Comparison of ENCODE assay signal across 15 cellular contexts in the genomic region with DNA sequence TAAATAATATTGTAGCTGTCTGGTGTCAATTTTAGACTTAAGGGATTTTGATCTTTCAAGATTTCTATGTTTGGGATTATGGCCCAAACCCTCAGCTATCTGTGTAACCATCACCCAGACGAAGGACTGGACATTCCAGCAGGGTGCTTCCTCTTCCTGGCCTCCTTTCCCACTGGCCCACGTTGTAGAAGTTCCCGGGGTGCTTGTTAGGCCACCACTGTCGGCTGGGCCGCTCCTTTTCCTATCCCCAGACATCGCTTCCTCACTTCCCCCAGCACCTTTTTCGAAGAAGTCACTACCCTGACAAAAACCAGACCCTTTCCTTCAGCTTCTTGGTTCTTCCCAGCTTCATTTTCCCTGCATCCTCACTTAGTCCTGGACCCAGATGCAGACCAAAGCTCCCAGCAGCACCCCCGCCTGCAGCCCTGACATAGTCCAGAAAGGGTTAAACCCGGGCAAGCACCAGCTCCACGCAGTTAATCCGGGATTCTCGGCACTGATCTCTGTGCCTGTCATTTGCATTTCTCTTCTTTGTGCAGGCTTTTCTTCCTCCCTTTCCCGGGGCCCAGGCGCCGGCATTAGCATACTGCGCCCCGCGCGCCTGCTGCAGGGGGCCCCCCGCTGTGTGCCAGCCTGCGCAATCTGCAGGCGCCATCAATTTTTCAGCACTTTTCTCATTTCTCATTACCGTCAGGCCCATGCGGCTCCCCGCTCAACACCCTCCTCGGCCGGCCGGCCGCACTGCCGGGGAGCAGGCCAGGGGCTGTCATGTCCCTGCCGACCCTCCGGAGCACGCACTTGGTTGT.
DNase-seq lines count a peak whose midpoint lies in the region; ATAC-seq and TF ChIP-seq lines count a peak whose summit lies in the region.
"Had no signal": no experiment of that assay in that cellular context is flagged by ENCODE, and none has a peak within 500 bp of the region (broad histone marks: within the 10 kb centered on the region; RNA-seq: fewer than 3 reads in every experiment).

No MANE protein-coding gene starts in this region.

- no peaks in the 10 kb centered on the region for H3F3A ChIP-seq in GM23248 (ENCODE audit: insufficient read depth)

- H3K23ac ChIP-seq in trophoblast cell (ENCODE audit: low read length): no peak overlapping the region

- H4K12ac ChIP-seq in trophoblast cell (ENCODE audit: low read depth, low read length): no peak overlapping the region

- H4K20me1 ChIP-seq in GM23248 (ENCODE audit: insufficient read depth): no peaks in the 10 kb centered on the region

- in situ Hi-C loops in GM23248 (cut with MboI): no loop called here

- no peak overlapping the region for H3K4ac ChIP-seq in trophoblast cell (ENCODE audit: low read depth, low read length)

- no peaks in the 10 kb centered on the region for H3K4me1 Mint-ChIP-seq in activated CD4-positive, alpha-beta T cell treated with anti-CD3 and anti-CD28 coated beads for 36 hours
- H3K4me1 Mint-ChIP-seq: immature natural killer cell had no signal

- H3K4me3 Mint-ChIP-seq in activated CD4-positive, alpha-beta T cell treated with anti-CD3 and anti-CD28 coated beads for 36 hours: no peak overlapping the region
- H3K4me3 Mint-ChIP-seq: HFFc6, immature natural killer cell had no signal

- no peak overlapping the region for H3K27ac ChIP-seq in GM23248
- H3K27ac ChIP-seq in heart right ventricle: no peak overlapping the region
- no peak overlapping the region for H3K27ac ChIP-seq in trophoblast cell (ENCODE audit: low read depth, low read length)

- no peak overlapping the region for H4K91ac ChIP-seq in trophoblast cell (ENCODE audit: low read depth, low read length)

- H3K4me3 ChIP-seq in GM23248 (no peak overlapping the region), NT2/D1 (ENCODE audit: insufficient read length, low read depth) (peak overlapping the region; percentile 22), heart right ventricle (peak overlapping the region in 9 of 10 donors; percentile 4 to 43 (median 35)), trophoblast cell (ENCODE audit: low read depth, low read length) (no peak overlapping the region)

- H3K27me3 ChIP-seq in GM23248 (replicated peaks; ENCODE audit: insufficient read depth) (peaks cover 38% of the 10 kb centered on the region), NT2/D1 (ENCODE audit: insufficient read depth, insufficient read length) (no peaks in the 10 kb centered on the region), heart right ventricle (peaks cover 0 to 27% (median 17%) of the 10 kb centered on the region in 7 donors), trophoblast cell (ENCODE audit: insufficient read depth, low read length) (no peaks in the 10 kb centered on the region)

- no peaks in the 10 kb centered on the region for H3K4me1 ChIP-seq in GM23248 (ENCODE audit: insufficient read depth)
- H3K4me1 ChIP-seq in NT2/D1 (ENCODE audit: insufficient read depth, insufficient read length): peaks cover 5% of the 10 kb centered on the region
- peaks cover 0 to 8% (median 0%) of the 10 kb centered on the region in 9 donors for H3K4me1 ChIP-seq in heart right ventricle
- H3K4me1 ChIP-seq in trophoblast cell (ENCODE audit: control insufficient read depth in 1 of 2, insufficient read depth in 2 of 2, low read length in 2 of 2): peaks cover 7 to 13% of the 10 kb centered on the region in 2 experiments

- no peak overlapping the region for H2BK12ac ChIP-seq in trophoblast cell (ENCODE audit: low read length)

- no peak overlapping the region for H3K9ac ChIP-seq in GM23248
- H3K9ac ChIP-seq in NT2/D1 (ENCODE audit: insufficient read length, low read depth): peak overlapping the region; percentile 67
- no peak overlapping the region for H3K9ac ChIP-seq in trophoblast cell (ENCODE audit: low read length)

- no peak overlapping the region for H2BK120ac ChIP-seq in trophoblast cell (ENCODE audit: insufficient read depth, low read length, poor library complexity)

- H3K9me3 ChIP-seq in GM23248 (ENCODE audit: low read depth) (no peaks in the 10 kb centered on the region), NT2/D1 (ENCODE audit: insufficient read depth, low read length) (no peaks in the 10 kb centered on the region), heart right ventricle (no peaks in the 10 kb centered on the region), trophoblast cell (ENCODE audit: insufficient read depth, low read depth, low read length) (no peaks in the 10 kb centered on the region)

- no peaks in the 10 kb centered on the region for H3K36me3 ChIP-seq in GM23248 (ENCODE audit: low read depth)
- H3K36me3 ChIP-seq in NT2/D1 (ENCODE audit: insufficient read depth, insufficient read length, low read length): no peaks in the 10 kb centered on the region
- H3K36me3 ChIP-seq in heart right ventricle: no peaks in the 10 kb centered on the region
- no peaks in the 10 kb centered on the region for H3K36me3 ChIP-seq in trophoblast cell (ENCODE audit: control insufficient read depth in 1 of 2, insufficient read depth in 2 of 2, low read length in 2 of 2)

- no peaks in the 10 kb centered on the region for H3K79me1 ChIP-seq in trophoblast cell (ENCODE audit: low read length)

- H3K79me2 ChIP-seq in GM23248 (ENCODE audit: insufficient read depth) (no peaks in the 10 kb centered on the region), trophoblast cell (ENCODE audit: control insufficient read depth, insufficient read depth, low read length, poor library complexity) (no peaks in the 10 kb centered on the region)

- TF ChIP-seq CTCF in heart right ventricle (IDR thresholded peaks at IDR 0.05): no peak

- no peak overlapping the region for H3K4me2 ChIP-seq in GM23248 (ENCODE audit: unreplicated experiment)
- H3K4me2 ChIP-seq in trophoblast cell (ENCODE audit: low read length): peak overlapping the region; percentile 63

- no peaks in the 10 kb centered on the region for H3K9me3 Mint-ChIP-seq in activated CD4-positive, alpha-beta T cell treated with anti-CD3 and anti-CD28 coated beads for 36 hours (ENCODE audit: low read depth)

- peak in 4 of 8 donors; percentile 11 to 41 (median 22) for ATAC-seq in heart right ventricle
- ATAC-seq in activated CD4-positive, alpha-beta T cell treated with anti-CD3 and anti-CD28 coated beads for 36 hours: no peak
- ATAC-seq in GM21515 (IDR thresholded peaks at IDR 0.05; ENCODE audit: unreplicated experiment): no peak
- ATAC-seq in GM21390 (IDR thresholded peaks at IDR 0.05; ENCODE audit: unreplicated experiment): no peak
- ATAC-seq: sciatic nerve had no signal

- CTCF ChIA-PET in activated CD4-positive, alpha-beta T cell treated with anti-CD3 and anti-CD28 coated beads for 36 hours (lab: Charles Lee): no interaction called here

- H3K9me2 ChIP-seq in GM23248 (ENCODE audit: insufficient read depth): no peaks in the 10 kb centered on the region

- H3K36me3 Mint-ChIP-seq in activated CD4-positive, alpha-beta T cell treated with anti-CD3 and anti-CD28 coated beads for 36 hours (ENCODE audit: low read depth): no peaks in the 10 kb centered on the region
- H3K36me3 Mint-ChIP-seq: immature natural killer cell had no signal

- 13 to 14% methylated on average over 33 of the region's 33 CpGs for WGBS in GM23248 (ENCODE audit: low coverage in 1 of 2, low lambda C conversion rate in 2 of 2, missing lambda C conversion rate in 2 of 2), 2 experiments
- whole genome bisulfite sequencing in heart right ventricle, 2 donors: 24 to 26% methylated on average over 33 of the region's 33 CpGs
- WGBS in trophoblast cell (ENCODE audit: extremely low coverage, insufficient coverage, insufficient read length): no CpG with 5 or more reads among the region's 33 CpGs

- peaks cover 32% of the 10 kb centered on the region for H3K27me3 Mint-ChIP-seq in activated CD4-positive, alpha-beta T cell treated with anti-CD3 and anti-CD28 coated beads for 36 hours

- H2BK5ac ChIP-seq in trophoblast cell (ENCODE audit: low read depth, low read length, poor library complexity): no peak overlapping the region

- H4K8ac ChIP-seq in trophoblast cell (ENCODE audit: low read depth, low read length): no peak overlapping the region

- POLR2A ChIA-PET in activated CD4-positive, alpha-beta T cell treated with anti-CD3 and anti-CD28 coated beads for 36 hours (lab: Charles Lee): no interaction called here

- DNase-seq in GM23248 (peak; percentile 16), NT2/D1 (ENCODE audit: low read depth, low spot score) (peak; percentile 79), heart right ventricle (no peak), trophoblast cell (no peak), GDM1 (lab: John Stamatoyannopoulos, UW) (no peak)
- DNase-seq in activated CD4-positive, alpha-beta T cell treated with anti-CD3 and anti-CD28 coated beads for 36 hours: no peak
- DNase-seq: activated T-cell treated with anti-CD3 and anti-CD28 coated beads for 4 hours; DMS153; HFFc6; immature natural killer cell; stimulated activated CD8-positive, alpha-beta memory T cell treated with anti-CD3 and anti-CD28 coated beads, Interleukin-4, amount 100 ng/mL, for 48 hours; T1000 had no signal

- no peak overlapping the region for H3K14ac ChIP-seq in trophoblast cell (ENCODE audit: low read length)

- H2AFZ ChIP-seq in GM23248 (no peak overlapping the region), trophoblast cell (ENCODE audit: insufficient read depth, low read length, poor library complexity) (no peak overlapping the region)

- intact Hi-C loops in heart right ventricle (cut with DNase I): no loop called here
- intact Hi-C loops in activated CD4-positive, alpha-beta T cell treated with anti-CD3 and anti-CD28 coated beads for 36 hours (cut with DNase I, micrococcal nuclease): no loop called here

- no peak overlapping the region for H3K18ac ChIP-seq in trophoblast cell (ENCODE audit: low read length)

- no peak overlapping the region for H3K27ac Mint-ChIP-seq in activated CD4-positive, alpha-beta T cell treated with anti-CD3 and anti-CD28 coated beads for 36 hours
- H3K27ac Mint-ChIP-seq: HFFc6, immature natural killer cell had no signal

- H2AK5ac ChIP-seq in trophoblast cell (ENCODE audit: low read length): no peak overlapping the region

Comparison
In these comparisons a context has a peak if more than half of its experiments do, and no peak if none do; other contexts are left out.
1. DNase-seq: peak in GM23248 (single experiment) and NT2/D1 (single experiment); none in heart right ventricle (0 of 2), trophoblast cell (0 of 2), activated CD4-positive, alpha-beta T cell treated with anti-CD3 and anti-CD28 coated beads for 36 hours (single experiment) and GDM1 (single experiment).
2. H3K4me3 ChIP-seq: peak in NT2/D1 (single experiment) and heart right ventricle (9 of 10); none in GM23248 (single experiment) and trophoblast cell (single experiment).